ENCODE assay signal across 8 cellular contexts in genomic region chr9:133726401-133727276, GRCh38. TPM values are rescaled to one million over a fixed set of nuclear protein-coding genes. Genes with fewer than 3 reads are reported as not detected.
DNase-seq lines count a peak whose midpoint lies in the region; ATAC-seq and TF ChIP-seq lines count a peak whose summit lies in the region.

No MANE protein-coding gene starts in this region.

- no peak overlapping the region for H2AFZ ChIP-seq in smooth muscle cell (ENCODE audit: low read depth)

- H3K27ac ChIP-seq in left ventricle myocardium inferior (replicated peaks) (no peak overlapping the region), smooth muscle cell (ENCODE audit: low read depth) (no peak overlapping the region)

- H3K79me2 ChIP-seq in smooth muscle cell (ENCODE audit: low read depth) = no peaks in the 10 kb centered on the region

- intact Hi-C loops in left ventricle myocardium inferior (cut with micrococcal nuclease) = loop anchor here (10.0 kb wide), 1 partner anchor 192 kb away; the partner anchor contains the start of gene ADAMTSL2

- H3K4me3 ChIP-seq in left ventricle myocardium inferior (no peak overlapping the region), smooth muscle cell (no peak overlapping the region)

- peak; percentile 66 to 79 for ATAC-seq in activated naive CD4-positive, alpha-beta T cell treated with anti-CD3 and anti-CD28 coated beads, Interleukin-2, amount 50 U/mL, for 72 hours
- no peak for ATAC-seq in HG02970 (IDR thresholded peaks at IDR 0.05; ENCODE audit: low FRiP score, unreplicated experiment)

- no peak overlapping the region for H3K4me2 ChIP-seq in smooth muscle cell

- TF ChIP-seq CTCF in left ventricle myocardium inferior (IDR thresholded peaks at IDR 0.05; ENCODE audit: borderline replicate concordance) (peak; percentile 72), smooth muscle cell (IDR thresholded peaks at IDR 0.05; ENCODE audit: borderline replicate concordance, insufficient read depth, poor library complexity, severe bottlenecking) (peak; percentile 60)

- H3K27me3 ChIP-seq in left ventricle myocardium inferior (ENCODE audit: low read depth) = peaks cover 71% of the 10 kb centered on the region
- no peaks in the 10 kb centered on the region for H3K27me3 ChIP-seq in smooth muscle cell (ENCODE audit: low read depth)

- no peak overlapping the region for H3K9ac ChIP-seq in smooth muscle cell (ENCODE audit: low read depth)

- H3K36me3 Mint-ChIP-seq in activated naive CD4-positive, alpha-beta T cell treated with anti-CD3 and anti-CD28 coated beads, Interleukin-2, amount 50 U/mL, for 72 hours = no peaks in the 10 kb centered on the region

- H3F3A ChIP-seq in smooth muscle cell (ENCODE audit: low read depth) = no peaks in the 10 kb centered on the region

- DNase-seq in COLO829 (ENCODE audit: low spot score) (peak; percentile 59), Kasumi-1 (lab: John Stamatoyannopoulos, UW) (peak; percentile 25 to 35), SK-MEL-5 (ENCODE audit: low read depth, low spot score) (peak; percentile 65), left ventricle myocardium inferior (peak; percentile 55), smooth muscle cell (lab: John Stamatoyannopoulos, UW; ENCODE audit: unreplicated experiment) (no peak), NOMO-1 (lab: John Stamatoyannopoulos, UW; ENCODE audit: unreplicated experiment in 2 of 2) (no peak)
- peak; percentile 50 to 53 for DNase-seq in activated naive CD4-positive, alpha-beta T cell treated with anti-CD3 and anti-CD28 coated beads, Interleukin-2, amount 50 U/mL, for 72 hours (ENCODE audit: low spot score in 2 of 2)

- H3K9me3 ChIP-seq in left ventricle myocardium inferior (replicated peaks) (no peaks in the 10 kb centered on the region), smooth muscle cell (replicated peaks; ENCODE audit: low read depth) (no peaks in the 10 kb centered on the region)

- WGBS in smooth muscle cell (ENCODE audit: low lambda C conversion rate) = 78% methylated on average over 14 of the region's 14 CpGs

- H3K36me3 ChIP-seq in left ventricle myocardium inferior (no peaks in the 10 kb centered on the region), smooth muscle cell (ENCODE audit: low read depth) (no peaks in the 10 kb centered on the region)

- H3K27ac Mint-ChIP-seq in activated naive CD4-positive, alpha-beta T cell treated with anti-CD3 and anti-CD28 coated beads, Interleukin-2, amount 50 U/mL, for 72 hours = no peak overlapping the region

- H3K4me1 ChIP-seq in left ventricle myocardium inferior = no peaks in the 10 kb centered on the region
- H3K4me1 ChIP-seq in smooth muscle cell (ENCODE audit: low read depth) = no peaks in the 10 kb centered on the region

- H3K9me3 Mint-ChIP-seq in activated naive CD4-positive, alpha-beta T cell treated with anti-CD3 and anti-CD28 coated beads, Interleukin-2, amount 50 U/mL, for 72 hours = no peaks in the 10 kb centered on the region

- H4K20me1 ChIP-seq in smooth muscle cell (ENCODE audit: low read depth) = no peaks in the 10 kb centered on the region

- in situ Hi-C loops in SK-MEL-5 (cut with HindIII; ENCODE audit: low pct_unique_long_range_greater_than_20kb, low sequenced_read_pairs) = no loop called here

RNA-seq across cellular contexts. Expression of gene SARDH, which starts 11.5 kb away (rescaled TPM):
- total RNA-seq in SK-MEL-5 (2014; rRNA removed; shearing (Covaris generic)) = 0.61 and 0.88 TPM in 2 replicates
- polyA plus RNA-seq in SK-MEL-5 (2015; cell fraction: cytosol; rRNA removed) = 0.45 and 1.8 TPM in 2 replicates
- 0.78 and 3.1 TPM in 2 replicates for polyA plus RNA-seq in SK-MEL-5 (2015; cell fraction: nucleus; rRNA removed)
- total RNA-seq in activated naive CD4-positive, alpha-beta T cell treated with anti-CD3 and anti-CD28 coated beads, Interleukin-2, amount 50 U/mL, for 72 hours = 1 to 10 TPM; 3.5 to 7.5 TPM
- total RNA-seq in left ventricle myocardium inferior (0.63 TPM), smooth muscle cell (3.3 and 4.5 TPM in 2 replicates)
- polyA plus RNA-seq in smooth muscle cell = 10.1 and 11.8 TPM in 2 replicates

Comparison
In these comparisons a context has a peak if more than half of its experiments do, and no peak if none do; other contexts are left out.
1. DNase-seq: peak in COLO829 (single experiment), Kasumi-1 (2 of 2), SK-MEL-5 (single experiment), activated naive CD4-positive, alpha-beta T cell treated with anti-CD3 and anti-CD28 coated beads, Interleukin-2, amount 50 U/mL, for 72 hours (2 of 2) and left ventricle myocardium inferior (single experiment); none in smooth muscle cell (single experiment) and NOMO-1 (0 of 2).